17 cellular contexts compared by ENCODE assay signal in the genomic region with DNA sequence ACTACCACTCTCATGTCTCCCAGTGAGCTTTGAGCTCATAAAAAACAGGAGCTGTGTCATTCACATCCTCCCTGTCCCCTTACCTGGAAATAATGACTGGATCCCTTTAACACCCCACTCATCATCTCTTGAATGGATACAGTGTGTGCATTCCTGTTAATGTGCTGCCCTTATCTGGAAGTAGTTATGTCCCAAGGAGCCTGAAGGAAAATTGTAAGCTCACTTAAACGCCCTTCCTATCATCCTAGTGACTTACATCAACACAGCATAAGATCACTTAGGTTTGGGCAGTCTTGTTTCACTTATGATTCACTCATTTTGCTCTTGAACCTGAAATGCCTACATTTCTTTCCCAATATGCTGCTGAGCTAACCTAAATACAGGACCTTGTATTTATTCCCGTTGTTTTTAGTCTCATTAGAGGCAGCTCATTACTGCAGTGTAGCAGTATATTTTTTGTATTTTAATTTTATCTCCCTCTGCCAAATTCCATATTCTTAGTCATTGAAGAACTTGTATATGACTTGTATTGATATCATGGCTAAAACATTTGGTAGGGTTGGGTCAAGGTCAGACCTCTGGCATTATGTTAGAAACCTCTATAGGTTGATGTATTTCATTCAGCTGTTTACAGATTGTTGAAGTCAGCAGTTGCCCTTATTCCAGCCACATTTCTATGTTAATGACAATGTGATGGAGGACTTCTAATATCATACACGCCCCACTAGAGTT.
DNase-seq lines count a peak whose midpoint lies in the region; ATAC-seq and TF ChIP-seq lines count a peak whose summit lies in the region.
"Had no signal": no experiment of that assay in that cellular context is flagged by ENCODE, and none has a peak within 500 bp of the region (broad histone marks: within the 10 kb centered on the region; RNA-seq: fewer than 3 reads in every experiment).

No MANE protein-coding gene starts in this region.

- no peak overlapping the region for H3K9ac ChIP-seq in SK-N-SH
- H3K9ac ChIP-seq in adipocyte (ENCODE audit: low read length), result no peak overlapping the region

- no peak overlapping the region for H2AFZ ChIP-seq in SK-N-SH (ENCODE audit: low read depth)

- POLR2A ChIA-PET in SK-N-SH (lab: Yijun Ruan, JAX), result no interaction called here

- ATAC-seq in SK-N-SH treated with all-trans-retinoic acid at 6 μM for 48 hours (peak; percentile 53), HG03039 (IDR thresholded peaks at IDR 0.05; ENCODE audit: unreplicated experiment) (no peak)

- WGBS in SK-N-SH (ENCODE audit: low lambda C conversion rate), result 91% methylated on average over 3 of the region's 3 CpGs

- CTCF ChIA-PET in SK-N-SH (lab: Yijun Ruan, JAX), result interaction anchor here (1.0 to 1.6 kb wide), 3 partner anchors 11 to 216 kb away, joined by 3 to 6 read pairs (median 3); no protein-coding TSS in a partner anchor

- no peaks in the 10 kb centered on the region for H4K20me1 ChIP-seq in SK-N-SH (ENCODE audit: insufficient read depth)

- no peaks in the 10 kb centered on the region for H3K9me2 ChIP-seq in SK-N-SH

- H3K9me3 ChIP-seq in SK-N-SH, result no peaks in the 10 kb centered on the region
- H3K9me3 ChIP-seq in adipocyte (ENCODE audit: control insufficient read depth, low read length), result no peaks in the 10 kb centered on the region
- H3K9me3 ChIP-seq: ascending aorta, transverse colon had no signal

- H3K9me3 Mint-ChIP-seq in type B pancreatic cell, result no peaks in the 10 kb centered on the region
- H3K9me3 Mint-ChIP-seq in endothelial cell (ENCODE audit: unreplicated experiment), result no peaks in the 10 kb centered on the region

- peak overlapping the region; percentile 41 for H3K27ac Mint-ChIP-seq in type B pancreatic cell
- H3K27ac Mint-ChIP-seq in endothelial cell (ENCODE audit: unreplicated experiment), result no peak overlapping the region
- H3K27ac Mint-ChIP-seq: progenitor cell of endocrine pancreas had no signal

- H3K36me3 ChIP-seq in SK-N-SH (replicated peaks in 1 of 2; ENCODE audit: control insufficient read depth in 1 of 2, insufficient read depth in 2 of 2, low read length in 1 of 2) (no peaks in the 10 kb centered on the region), adipocyte (ENCODE audit: control insufficient read depth, insufficient read depth, low read length, severe bottlenecking) (no peaks in the 10 kb centered on the region)
- H3K36me3 ChIP-seq: ascending aorta, transverse colon had no signal

- H3K4me1 ChIP-seq in SK-N-SH (ENCODE audit: control insufficient read depth in 1 of 2, insufficient read depth in 2 of 2, low read depth in 1 of 2, low read length in 1 of 2), result peaks cover 0 to 7% of the 10 kb centered on the region in 2 experiments; a peak in 1 of 4 replicates
- no peaks in the 10 kb centered on the region for H3K4me1 ChIP-seq in adipocyte (ENCODE audit: control insufficient read depth, insufficient read depth, low read length)
- H3K4me1 ChIP-seq: ascending aorta, transverse colon had no signal

- H3K79me2 ChIP-seq in SK-N-SH (ENCODE audit: insufficient read depth), result no peaks in the 10 kb centered on the region; the same call in 1 of the 2 replicates

- DNase-seq in SK-N-SH (no peak), adipocyte (ENCODE audit: low read depth) (peak; percentile 55), fibroblast of the conjunctiva (ENCODE audit: low read depth) (peak; percentile 14), type B pancreatic cell (ENCODE audit: extremely low spot score, unreplicated experiment) (no peak), NCI-H146 (lab: John Stamatoyannopoulos, UW) (no peak), endothelial cell (ENCODE audit: low spot score) (no peak)
- DNase-seq: activated CD4-positive, alpha-beta T cell treated with anti-CD3 and anti-CD28 coated beads for 48 hours; activated T-cell treated with anti-CD3 and anti-CD28 coated beads, Interleukin-2, amount 50 U/mL, for 48 hours; DND-41; Karpas-422; midbrain; NCI-H2029; transverse colon had no signal

- no peaks in the 10 kb centered on the region for H3K27me3 ChIP-seq in SK-N-SH (ENCODE audit: insufficient read depth)
- no peaks in the 10 kb centered on the region for H3K27me3 ChIP-seq in adipocyte (replicated peaks; ENCODE audit: control insufficient read depth, insufficient read depth, low read length)
- H3K27me3 ChIP-seq: ascending aorta, transverse colon had no signal

- H3K36me3 Mint-ChIP-seq in type B pancreatic cell (no peaks in the 10 kb centered on the region), endothelial cell (ENCODE audit: low read depth, unreplicated experiment) (no peaks in the 10 kb centered on the region)

- peaks cover 12% of the 10 kb centered on the region for H3K4me1 Mint-ChIP-seq in type B pancreatic cell (ENCODE audit: unreplicated experiment)
- peaks cover 3% of the 10 kb centered on the region for H3K4me1 Mint-ChIP-seq in endothelial cell (ENCODE audit: unreplicated experiment)

- peak overlapping the region in 1 of 2 experiments; percentile 17; a peak in 1 of 4 replicates for H3K27ac ChIP-seq in SK-N-SH (ENCODE audit: low read depth in 2 of 2, low read length in 1 of 2)
- H3K27ac ChIP-seq: ascending aorta, transverse colon had no signal

- no peak for TF ChIP-seq CTCF in SK-N-SH (IDR thresholded peaks at IDR 0.05)
- no peak for TF ChIP-seq CTCF in type B pancreatic cell (conservative IDR thresholded peaks at IDR 0.05)
- TF ChIP-seq CTCF in endothelial cell (IDR thresholded peaks at IDR 0.05; ENCODE audit: unreplicated experiment), result no peak

- no peak for TF ChIP-seq RAD21 in SK-N-SH (IDR thresholded peaks at IDR 0.05; ENCODE audit: low read length)

- no peak for TF ChIP-seq EP300 in SK-N-SH (IDR thresholded peaks at IDR 0.05; ENCODE audit: borderline replicate concordance in 1 of 2, low read depth in 1 of 2, low read length in 1 of 2)

- H3K27me3 Mint-ChIP-seq in type B pancreatic cell (no peaks in the 10 kb centered on the region), endothelial cell (ENCODE audit: unreplicated experiment) (no peaks in the 10 kb centered on the region)
- H3K27me3 Mint-ChIP-seq: progenitor cell of endocrine pancreas had no signal

- H3K4me3 ChIP-seq in SK-N-SH (ENCODE audit: low read depth in 2 of 2, low read length in 1 of 2) (no peak overlapping the region), adipocyte (ENCODE audit: low read length) (no peak overlapping the region)
- H3K4me3 ChIP-seq: ascending aorta, transverse colon had no signal

- H3K4me2 ChIP-seq in SK-N-SH, result no peak overlapping the region

- no peaks in the 10 kb centered on the region for H3F3A ChIP-seq in SK-N-SH (replicated peaks; ENCODE audit: insufficient read depth)

- H3K4me3 Mint-ChIP-seq in type B pancreatic cell, result no peak overlapping the region
- H3K4me3 Mint-ChIP-seq in endothelial cell (ENCODE audit: unreplicated experiment), result no peak overlapping the region

TF ChIP-seq in SK-N-SH treated with all-trans-retinoic acid at 6 μM for 48 hours, 23 proteins besides CTCF, POLR2A, EP300 and RAD21 (continues in another document):
- TF ChIP-seq ZNF565 (CRISPR knock-in tag; conservative IDR thresholded peaks at IDR 0.05; ENCODE audit: low read depth) (no peak), POU6F1 (CRISPR knock-in tag; IDR thresholded peaks at IDR 0.05; ENCODE audit: borderline replicate concordance, low read depth) (no peak)

TF ChIP-seq in SK-N-SH, 30 proteins besides CTCF, POLR2A, EP300 and RAD21:
- TF ChIP-seq TAF1 (IDR thresholded peaks at IDR 0.05; ENCODE audit: borderline replicate concordance, low read depth, low read length) (no peak), NRF1 (IDR thresholded peaks at IDR 0.05; ENCODE audit: low read depth, low read length) (no peak), EZH2phosphoT487 (IDR thresholded peaks at IDR 0.05; ENCODE audit: borderline replicate concordance, low read depth) (no peak), FOSL2 (IDR thresholded peaks at IDR 0.05; ENCODE audit: borderline replicate concordance, low read depth) (no peak), TCF12 (IDR thresholded peaks at IDR 0.05) (no peak), RCOR1 (IDR thresholded peaks at IDR 0.05; ENCODE audit: low read length) (no peak), ELF1 (IDR thresholded peaks at IDR 0.05) (no peak), RFX5 (IDR thresholded peaks at IDR 0.05; ENCODE audit: low read length) (no peak), GATA2 (CRISPR knock-in tag; IDR thresholded peaks at IDR 0.05) (no peak), RXRA (IDR thresholded peaks at IDR 0.05; ENCODE audit: borderline replicate concordance, low read depth) (no peak), SMC3 (IDR thresholded peaks at IDR 0.05; ENCODE audit: low read depth, low read length) (no peak)
- TF ChIP-seq, protein P1, sequence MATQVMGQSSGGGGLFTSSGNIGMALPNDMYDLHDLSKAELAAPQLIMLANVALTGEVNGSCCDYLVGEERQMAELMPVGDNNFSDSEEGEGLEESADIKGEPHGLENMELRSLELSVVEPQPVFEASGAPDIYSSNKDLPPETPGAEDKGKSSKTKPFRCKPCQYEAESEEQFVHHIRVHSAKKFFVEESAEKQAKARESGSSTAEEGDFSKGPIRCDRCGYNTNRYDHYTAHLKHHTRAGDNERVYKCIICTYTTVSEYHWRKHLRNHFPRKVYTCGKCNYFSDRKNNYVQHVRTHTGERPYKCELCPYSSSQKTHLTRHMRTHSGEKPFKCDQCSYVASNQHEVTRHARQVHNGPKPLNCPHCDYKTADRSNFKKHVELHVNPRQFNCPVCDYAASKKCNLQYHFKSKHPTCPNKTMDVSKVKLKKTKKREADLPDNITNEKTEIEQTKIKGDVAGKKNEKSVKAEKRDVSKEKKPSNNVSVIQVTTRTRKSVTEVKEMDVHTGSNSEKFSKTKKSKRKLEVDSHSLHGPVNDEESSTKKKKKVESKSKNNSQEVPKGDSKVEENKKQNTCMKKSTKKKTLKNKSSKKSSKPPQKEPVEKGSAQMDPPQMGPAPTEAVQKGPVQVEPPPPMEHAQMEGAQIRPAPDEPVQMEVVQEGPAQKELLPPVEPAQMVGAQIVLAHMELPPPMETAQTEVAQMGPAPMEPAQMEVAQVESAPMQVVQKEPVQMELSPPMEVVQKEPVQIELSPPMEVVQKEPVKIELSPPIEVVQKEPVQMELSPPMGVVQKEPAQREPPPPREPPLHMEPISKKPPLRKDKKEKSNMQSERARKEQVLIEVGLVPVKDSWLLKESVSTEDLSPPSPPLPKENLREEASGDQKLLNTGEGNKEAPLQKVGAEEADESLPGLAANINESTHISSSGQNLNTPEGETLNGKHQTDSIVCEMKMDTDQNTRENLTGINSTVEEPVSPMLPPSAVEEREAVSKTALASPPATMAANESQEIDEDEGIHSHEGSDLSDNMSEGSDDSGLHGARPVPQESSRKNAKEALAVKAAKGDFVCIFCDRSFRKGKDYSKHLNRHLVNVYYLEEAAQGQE (IDR thresholded peaks at IDR 0.05; ENCODE audit: low read depth, low read length), result no peak

Comparison
In these comparisons a context has a peak if more than half of its experiments do, and no peak if none do; other contexts are left out.
1. DNase-seq: peak in adipocyte (single experiment) and fibroblast of the conjunctiva (single experiment); none in SK-N-SH (single experiment), type B pancreatic cell (single experiment), NCI-H146 (single experiment) and endothelial cell (single experiment).